In the genomic region with DNA sequence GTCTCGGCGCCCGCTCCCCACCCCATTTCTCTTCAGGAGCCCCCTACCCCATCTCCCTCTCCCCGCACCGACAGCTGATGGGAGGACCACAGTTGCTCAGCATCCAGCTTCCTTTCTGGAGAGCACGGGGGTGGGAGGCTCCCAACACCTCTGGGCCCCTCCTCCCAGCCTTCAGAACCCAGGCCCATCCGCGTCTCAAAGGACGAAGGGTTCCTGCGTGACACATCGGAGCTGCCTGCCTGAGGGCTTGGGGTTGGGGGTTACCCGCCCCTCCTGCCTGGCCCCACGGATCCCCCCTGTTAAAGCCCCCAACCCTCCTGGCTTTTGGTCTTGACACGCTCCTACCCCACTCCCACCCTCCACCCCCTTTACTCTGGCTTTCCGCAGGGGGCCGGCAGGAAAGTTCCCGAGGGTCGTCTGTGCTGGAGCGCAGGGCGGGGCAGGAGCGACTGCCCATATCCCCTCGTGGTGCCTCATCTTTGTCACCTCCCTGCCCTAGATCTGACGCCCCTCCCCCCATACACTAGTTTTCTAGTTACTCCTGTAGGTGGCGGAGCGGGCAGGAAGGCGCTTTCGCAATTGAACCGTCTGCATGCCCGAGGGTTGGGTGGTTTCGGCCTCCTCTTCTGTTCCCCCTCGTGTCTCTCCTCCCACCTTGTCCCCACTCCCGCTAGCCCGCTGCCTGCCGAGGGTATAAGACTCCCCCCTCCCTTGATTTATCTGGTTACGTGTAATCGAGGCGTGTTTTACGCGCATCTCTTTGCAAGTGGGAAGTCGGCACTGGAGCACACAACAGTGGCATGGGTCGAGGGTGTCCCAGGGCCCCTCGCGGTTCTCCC, we compare ENCODE assay signal across 8 cellular contexts. TPM values are rescaled to one million over a fixed set of nuclear protein-coding genes. Genes with fewer than 3 reads are reported as not detected.
DNase-seq lines count a peak whose midpoint lies in the region; ATAC-seq and TF ChIP-seq lines count a peak whose summit lies in the region.

No MANE protein-coding gene starts in this region.

- no peaks in the 10 kb centered on the region for H3K4me1 ChIP-seq in SJCRH30
- H3K4me1 ChIP-seq in gastroesophageal sphincter: peaks cover 0 to 26% (median 8%) of the 10 kb centered on the region in 3 donors
- peaks cover 55 to 57% of the 10 kb centered on the region in 2 experiments for H3K4me1 ChIP-seq in neutrophil (ENCODE audit: control insufficient read depth in 1 of 2, insufficient read depth in 1 of 2, low read depth in 1 of 2, low read length in 1 of 2)
- peaks cover 0 to 31% (median 16%) of the 10 kb centered on the region in 5 donors for H3K4me1 ChIP-seq in subcutaneous abdominal adipose tissue (ENCODE audit: control insufficient read depth in 5 of 5, insufficient read depth in 5 of 5, low read length in 5 of 5)

- CTCF ChIA-PET in activated naive CD4-positive, alpha-beta T cell treated with anti-CD3 and anti-CD28 coated beads, Interleukin-2, amount 10 ng/mL, durations not matched to agents 7 days and 5 days (lab: Charles Lee): interaction anchor here (0.6 to 2.7 kb wide), 41 partner anchors 9 to 582 kb away, joined by 3 to 38 read pairs (median 4); partner anchors contain the start of genes PEX11G, RETN and STXBP2

- H3K27ac ChIP-seq in SJCRH30 (peak overlapping the region; percentile 60; the same call in 1 of the 2 replicates), gastroesophageal sphincter (peak overlapping the region; percentile 62 to 92 (median 84)), neutrophil (peak overlapping the region; percentile 96), subcutaneous abdominal adipose tissue (ENCODE audit: low read depth, low read length) (peak overlapping the region; percentile 67)

- peak overlapping the region in 4 of 5 donors; percentile 91 to 99 (median 96) for H3K9ac ChIP-seq in subcutaneous abdominal adipose tissue (ENCODE audit: low read length in 5 of 5)

- H3K27ac Mint-ChIP-seq in activated naive CD4-positive, alpha-beta T cell treated with anti-CD3 and anti-CD28 coated beads, Interleukin-2, amount 10 ng/mL, durations not matched to agents 7 days and 5 days: peak overlapping the region; percentile 93

- H3K4me1 Mint-ChIP-seq in activated naive CD4-positive, alpha-beta T cell treated with anti-CD3 and anti-CD28 coated beads, Interleukin-2, amount 10 ng/mL, durations not matched to agents 7 days and 5 days: peaks cover 43% of the 10 kb centered on the region

- H3K4me3 ChIP-seq in SJCRH30: peak overlapping the region; percentile 93
- peak overlapping the region; percentile 92 to 99 for H3K4me3 ChIP-seq in gastroesophageal sphincter
- H3K4me3 ChIP-seq in neutrophil (ENCODE audit: low read depth in 1 of 2, low read length in 1 of 2): peak overlapping the region; percentile 97 to 100
- H3K4me3 ChIP-seq in subcutaneous abdominal adipose tissue (ENCODE audit: low read depth in 1 of 5, low read length in 5 of 5): peak overlapping the region; percentile 76 to 95 (median 93)

- peak; percentile 14 for ATAC-seq in HG03280 (IDR thresholded peaks at IDR 0.05; ENCODE audit: unreplicated experiment)
- ATAC-seq in gastroesophageal sphincter: peak; percentile 66

- DNase-seq in DMS114 treated with DMSO at 0.1 percent for 48 hours (lab: John Stamatoyannopoulos, UW; ENCODE audit: unreplicated experiment) (peak; percentile 42), SJCRH30 (no peak), NCI-H2107 treated with DMSO at 0.1 percent for 48 hours (lab: John Stamatoyannopoulos, UW; ENCODE audit: unreplicated experiment) (no peak)
- peak; percentile 92 for DNase-seq in activated naive CD4-positive, alpha-beta T cell treated with anti-CD3 and anti-CD28 coated beads, Interleukin-2, amount 10 ng/mL, durations not matched to agents 7 days and 5 days

- H3K27me3 Mint-ChIP-seq in activated naive CD4-positive, alpha-beta T cell treated with anti-CD3 and anti-CD28 coated beads, Interleukin-2, amount 10 ng/mL, durations not matched to agents 7 days and 5 days: peaks cover 23% of the 10 kb centered on the region

- H3K4me3 Mint-ChIP-seq in activated naive CD4-positive, alpha-beta T cell treated with anti-CD3 and anti-CD28 coated beads, Interleukin-2, amount 10 ng/mL, durations not matched to agents 7 days and 5 days: peak overlapping the region; percentile 90

- WGBS in gastroesophageal sphincter (ENCODE audit: low coverage in 1 of 2), 2 donors: 0 to 9% methylated on average over 5 to 29 of the region's 43 CpGs

- TF ChIP-seq EP300 in gastroesophageal sphincter (IDR thresholded peaks at IDR 0.05): no peak

- H3K9me3 ChIP-seq in SJCRH30 (replicated peaks) (no peaks in the 10 kb centered on the region), gastroesophageal sphincter (no peaks in the 10 kb centered on the region), neutrophil (no peaks in the 10 kb centered on the region), subcutaneous abdominal adipose tissue (ENCODE audit: control insufficient read depth in 5 of 5, low read length in 5 of 5) (peaks cover 0 to 3% (median 0%) of the 10 kb centered on the region in 5 donors)

- H3K27me3 ChIP-seq in SJCRH30 (peaks cover 2% of the 10 kb centered on the region; the same call in 1 of the 2 replicates), gastroesophageal sphincter (peaks cover 36% of the 10 kb centered on the region), neutrophil (no peaks in the 10 kb centered on the region), subcutaneous abdominal adipose tissue (ENCODE audit: control insufficient read depth in 5 of 5, insufficient read depth in 4 of 5, low read length in 5 of 5) (peaks cover 9 to 25% (median 21%) of the 10 kb centered on the region in 5 donors)

- H3K36me3 Mint-ChIP-seq in activated naive CD4-positive, alpha-beta T cell treated with anti-CD3 and anti-CD28 coated beads, Interleukin-2, amount 10 ng/mL, durations not matched to agents 7 days and 5 days: peaks cover 11% of the 10 kb centered on the region

- H3K36me3 ChIP-seq in SJCRH30: no peaks in the 10 kb centered on the region; the same call in 1 of the 2 replicates
- H3K36me3 ChIP-seq in gastroesophageal sphincter: peaks cover 0 to 34% of the 10 kb centered on the region in 2 donors
- H3K36me3 ChIP-seq in neutrophil: peaks cover 41% of the 10 kb centered on the region
- peaks cover 0 to 26% (median 13%) of the 10 kb centered on the region in 5 donors for H3K36me3 ChIP-seq in subcutaneous abdominal adipose tissue (ENCODE audit: control insufficient read depth in 5 of 5, insufficient read depth in 5 of 5, low read length in 5 of 5)

- no peaks in the 10 kb centered on the region for H3K9me3 Mint-ChIP-seq in activated naive CD4-positive, alpha-beta T cell treated with anti-CD3 and anti-CD28 coated beads, Interleukin-2, amount 10 ng/mL, durations not matched to agents 7 days and 5 days

- TF ChIP-seq POLR2A in gastroesophageal sphincter (IDR thresholded peaks at IDR 0.05): no peak

- TF ChIP-seq CTCF in gastroesophageal sphincter (IDR thresholded peaks at IDR 0.05) (peak in 3 of 4 experiments; percentile 52 to 67 (median 61)), neutrophil (IDR thresholded peaks at IDR 0.05) (peak; percentile 79)

RNA-seq across cellular contexts. Expression of gene TRAPPC5, which starts 0.9 kb away (rescaled TPM):
- total RNA-seq in SJCRH30 (2014; rRNA removed; shearing (Covaris generic)): 18.5 and 25.1 TPM in 2 replicates
- total RNA-seq in gastroesophageal sphincter: 10 to 100 TPM; 56.0 to 69.0 (median 64.0) TPM

RNA-seq across cellular contexts. Expression of gene MCEMP1, which starts 4.7 kb away (rescaled TPM):
- total RNA-seq in SJCRH30 (2014; rRNA removed; shearing (Covaris generic)): not detected in 2 replicates
- total RNA-seq in gastroesophageal sphincter: 1 to 10 TPM in 1 of 4 donors, under 1 TPM in 2, not detected in 1; 0.67 to 1.2 (median 0.96) TPM

RNA-seq across cellular contexts. Expression of gene RETN, which starts 12.7 kb away (rescaled TPM):
- not detected in 2 replicates for total RNA-seq in SJCRH30 (2014; rRNA removed; shearing (Covaris generic))
- total RNA-seq in gastroesophageal sphincter: not detected

RNA-seq across cellular contexts. Expression of gene FCER2, which starts 20.4 kb away (rescaled TPM):
- total RNA-seq in SJCRH30 (2014; rRNA removed; shearing (Covaris generic)): not detected in 2 replicates
- 1 to 10 TPM in 1 of 4 donors, not detected in 3; 1.2 TPM for total RNA-seq in gastroesophageal sphincter

RNA-seq across cellular contexts. Expression of gene STXBP2, which starts 44.6 kb away (rescaled TPM):
- 0.15 TPM in 1 of 2 replicates, not detected in the other for total RNA-seq in SJCRH30 (2014; rRNA removed; shearing (Covaris generic))
- total RNA-seq in gastroesophageal sphincter: 10 to 100 TPM in 3 of 4 donors, 1 to 10 TPM in 1; 4.4 to 16.9 (median 14.1) TPM

Comparison
In these comparisons a context has a peak if more than half of its experiments do, and no peak if none do; other contexts are left out.
1. DNase-seq: peak in DMS114 treated with DMSO at 0.1 percent for 48 hours (single experiment) and activated naive CD4-positive, alpha-beta T cell treated with anti-CD3 and anti-CD28 coated beads, Interleukin-2, amount 10 ng/mL, durations not matched to agents 7 days and 5 days (single experiment); none in SJCRH30 (0 of 2) and NCI-H2107 treated with DMSO at 0.1 percent for 48 hours (single experiment).
2. Peak in every context shown above with its lines, with median percentiles within 50 percentile points of each other: H3K27ac ChIP-seq and H3K4me3 ChIP-seq.